Comparison of ENCODE assay signal across 15 cellular contexts in genomic region chr13:51763486-51763885, GRCh38. TPM values are rescaled to one million over a fixed set of nuclear protein-coding genes. Genes with fewer than 3 reads are reported as not detected.
DNase-seq lines count a peak whose midpoint lies in the region; ATAC-seq and TF ChIP-seq lines count a peak whose summit lies in the region.
"Had no signal": no experiment of that assay in that cellular context is flagged by ENCODE, and none has a peak within 500 bp of the region (broad histone marks: within the 10 kb centered on the region; RNA-seq: fewer than 3 reads in every experiment).

No MANE protein-coding gene starts in this region.

- H3K4me3 ChIP-seq in breast epithelium (no peak overlapping the region), testis (no peak overlapping the region)
- H3K4me3 ChIP-seq: sigmoid colon had no signal

- H3K4me1 ChIP-seq in breast epithelium (peaks cover 0 to 4% of the 10 kb centered on the region in 2 donors), testis (peaks cover 19% of the 10 kb centered on the region)

- intact Hi-C loops in breast epithelium (cut with DNase I; ENCODE audit: low total_unique reads) = no loop called here
- intact Hi-C loops in MCF 10A (cut with micrococcal nuclease) = no loop called here
- intact Hi-C loops in testis (cut with DNase I; ENCODE audit: low total_unique reads) = no loop called here

- H3K27me3 Mint-ChIP-seq in MCF 10A (ENCODE audit: insufficient read depth, unreplicated experiment) (no peaks in the 10 kb centered on the region), T-cell (no peaks in the 10 kb centered on the region), immature natural killer cell (ENCODE audit: low read depth in 3 of 3) (peaks cover 0 to 3% (median 2%) of the 10 kb centered on the region in 3 donors), glutamatergic neuron (ENCODE audit: unreplicated experiment) (peaks cover 14% of the 10 kb centered on the region)

- H3K9me3 Mint-ChIP-seq in MCF 10A (ENCODE audit: unreplicated experiment) (no peaks in the 10 kb centered on the region), T-cell (no peaks in the 10 kb centered on the region), immature natural killer cell (no peaks in the 10 kb centered on the region), glutamatergic neuron (ENCODE audit: unreplicated experiment) (peaks cover 7% of the 10 kb centered on the region)

- ATAC-seq in T-cell (replicated peaks in 1 of 4) = no peak
- no peak for ATAC-seq in GM21360 (IDR thresholded peaks at IDR 0.05; ENCODE audit: unreplicated experiment)
- ATAC-seq in HG02642 (IDR thresholded peaks at IDR 0.05; ENCODE audit: poor library complexity, unreplicated experiment) = no peak

- no peaks in the 10 kb centered on the region for H3K4me1 Mint-ChIP-seq in MCF 10A (ENCODE audit: insufficient read depth, unreplicated experiment)
- peaks cover 21 to 28% (median 24%) of the 10 kb centered on the region in 3 donors for H3K4me1 Mint-ChIP-seq in T-cell
- peaks cover 22 to 25% of the 10 kb centered on the region in 2 donors for H3K4me1 Mint-ChIP-seq in immature natural killer cell
- peaks cover 22% of the 10 kb centered on the region for H3K4me1 Mint-ChIP-seq in glutamatergic neuron (ENCODE audit: low read depth, unreplicated experiment)

- H3K36me3 Mint-ChIP-seq in MCF 10A (ENCODE audit: insufficient read depth, unreplicated experiment) (peaks cover 67% of the 10 kb centered on the region), T-cell (peaks cover 40% of the 10 kb centered on the region), immature natural killer cell (peaks cover 25 to 34% (median 27%) of the 10 kb centered on the region in 3 donors), glutamatergic neuron (ENCODE audit: unreplicated experiment) (no peaks in the 10 kb centered on the region)

- no peaks in the 10 kb centered on the region for H3K36me3 ChIP-seq in breast epithelium
- no peaks in the 10 kb centered on the region for H3K36me3 ChIP-seq in testis (ENCODE audit: low read depth, missing control alignments)

- no peak for DNase-seq in breast epithelium (ENCODE audit: low spot score in 2 of 2)
- DNase-seq in MCF 10A (ENCODE audit: unreplicated experiment) = no peak
- no peak for DNase-seq in T-cell
- DNase-seq in immature natural killer cell = no peak
- DNase-seq in testis = no peak
- DNase-seq in glutamatergic neuron = no peak
- DNase-seq: activated T-cell treated with anti-CD3 and anti-CD28 coated beads, Interleukin-2, amount 50 U/mL, for 48 hours; Caco-2; mammary epithelial cell; MV-4-11; NCI-H2081; sigmoid colon; T-helper 1 cell had no signal

- H3K27me3 ChIP-seq in breast epithelium = no peaks in the 10 kb centered on the region
- no peaks in the 10 kb centered on the region for H3K27me3 ChIP-seq in testis
- H3K27me3 ChIP-seq: sigmoid colon had no signal

- POLR2A ChIA-PET in MCF 10A (lab: Yijun Ruan, JAX) = interaction anchor here (0.9 kb wide), 1 partner anchor 48 kb away, joined by 5 read pairs; no protein-coding TSS in a partner anchor
- POLR2A ChIA-PET in T-cell (lab: Charles Lee) = interaction anchor here in 1 of 2 donors (0.8 to 1.1 kb wide), 3 partner anchors 42 to 313 kb away, joined by 3 read pairs; no protein-coding TSS in a partner anchor

- H3K27ac ChIP-seq in breast epithelium (peak overlapping the region; percentile 73 to 87), testis (peak overlapping the region; percentile 68 to 89)

- TF ChIP-seq CTCF in breast epithelium (IDR thresholded peaks at IDR 0.05) (no peak), MCF 10A (IDR thresholded peaks at IDR 0.05; ENCODE audit: unreplicated experiment) (no peak), testis (IDR thresholded peaks at IDR 0.05) (no peak), glutamatergic neuron (IDR thresholded peaks at IDR 0.05; ENCODE audit: partially characterized antibody, unreplicated experiment) (no peak)

- CTCF ChIA-PET in MCF 10A (lab: Yijun Ruan, JAX) = interaction anchor here (0.5 to 1.5 kb wide), 2 partner anchors 34 to 342 kb away, joined by 3 to 6 read pairs; no protein-coding TSS in a partner anchor
- CTCF ChIA-PET in T-cell (lab: Charles Lee) = interaction anchor here (0.6 to 2.6 kb wide), 7 partner anchors 35 to 364 kb away, joined by 3 to 17 read pairs (median 3); no protein-coding TSS in a partner anchor

- H3K9me3 ChIP-seq in breast epithelium (no peaks in the 10 kb centered on the region), testis (no peaks in the 10 kb centered on the region)
- H3K9me3 ChIP-seq: Caco-2, sigmoid colon had no signal

- no TSS peak for BruUV-seq in MCF 10A (replicated peaks; lab: Mats Ljungman, UMichigan)

- TF ChIP-seq POLR2A in breast epithelium (IDR thresholded peaks at IDR 0.05) = no peak
- no peak for TF ChIP-seq POLR2A in testis (IDR thresholded peaks at IDR 0.05)

- WGBS in testis, 2 donors = 91 to 95% methylated on average over 2 of the region's 2 CpGs

- H3K27ac Mint-ChIP-seq in MCF 10A (ENCODE audit: low read depth, unreplicated experiment) = no peak overlapping the region
- peak overlapping the region; percentile 51 to 69 for H3K27ac Mint-ChIP-seq in T-cell
- H3K27ac Mint-ChIP-seq in immature natural killer cell = peak overlapping the region; percentile 26 to 92 (median 40)
- no peak overlapping the region for H3K27ac Mint-ChIP-seq in glutamatergic neuron (ENCODE audit: unreplicated experiment)

- H3K4me3 Mint-ChIP-seq in MCF 10A (ENCODE audit: unreplicated experiment) (no peak overlapping the region), T-cell (no peak overlapping the region), immature natural killer cell (no peak overlapping the region), glutamatergic neuron (ENCODE audit: unreplicated experiment) (no peak overlapping the region)

RNA-seq across cellular contexts. Expression of gene DHRS12, which starts 40.5 kb away (rescaled TPM):
- 10 to 100 TPM; 16.2 to 35.7 (median 16.4) TPM for total RNA-seq in breast epithelium
- 6.2 and 6.8 TPM in 2 replicates for total RNA-seq in MCF 10A (2022)
- 10 to 100 TPM; 18.1 to 27.8 (median 21.7) TPM for total RNA-seq in T-cell
- polyA plus RNA-seq in immature natural killer cell = 10 to 100 TPM in 2 of 3 donors, 1 to 10 TPM in 1; 9.7 to 11.4 (median 11.3) TPM
- 10 to 100 TPM; 11.4 to 16.8 TPM for total RNA-seq in testis
- polyA plus RNA-seq in testis (ENCODE audit: insufficient read depth, low read depth, low replicate concordance) = 15.9 TPM
- total RNA-seq in glutamatergic neuron (ENCODE audit: unreplicated experiment) = 19.8 TPM

Comparison
In these comparisons a context has a peak if more than half of its experiments do, and no peak if none do; other contexts are left out.
1. H3K27ac Mint-ChIP-seq: peak in T-cell (2 of 2) and immature natural killer cell (6 of 6); none in MCF 10A (single experiment) and glutamatergic neuron (single experiment).